ENCODE assay signal across 1 cellular context in the genomic region with DNA sequence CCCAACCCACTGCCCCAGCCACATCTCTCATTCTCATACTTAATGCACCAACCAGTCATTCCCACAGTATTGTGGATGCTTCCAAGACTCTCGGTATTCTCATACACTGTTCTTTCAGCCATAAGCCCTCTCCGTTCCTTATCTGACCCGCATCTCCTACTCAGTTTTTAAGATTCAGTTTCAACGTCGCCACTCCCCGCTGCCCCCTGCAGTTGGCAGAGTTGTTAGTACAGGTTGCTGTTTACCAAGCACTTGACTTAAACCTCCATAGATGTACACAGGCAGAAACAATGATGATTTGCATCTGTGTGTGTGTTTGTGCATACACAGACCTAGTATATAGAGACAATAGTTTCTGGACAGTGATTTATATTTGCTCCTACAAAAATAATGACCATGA.
TF ChIP-seq lines count a peak whose summit lies in the region.

No MANE protein-coding gene starts in this region.

TF ChIP-seq in GM23338, 12 proteins besides CTCF, POLR2A, EP300 and RAD21 (continued from another document):
- TF ChIP-seq, protein P1, sequence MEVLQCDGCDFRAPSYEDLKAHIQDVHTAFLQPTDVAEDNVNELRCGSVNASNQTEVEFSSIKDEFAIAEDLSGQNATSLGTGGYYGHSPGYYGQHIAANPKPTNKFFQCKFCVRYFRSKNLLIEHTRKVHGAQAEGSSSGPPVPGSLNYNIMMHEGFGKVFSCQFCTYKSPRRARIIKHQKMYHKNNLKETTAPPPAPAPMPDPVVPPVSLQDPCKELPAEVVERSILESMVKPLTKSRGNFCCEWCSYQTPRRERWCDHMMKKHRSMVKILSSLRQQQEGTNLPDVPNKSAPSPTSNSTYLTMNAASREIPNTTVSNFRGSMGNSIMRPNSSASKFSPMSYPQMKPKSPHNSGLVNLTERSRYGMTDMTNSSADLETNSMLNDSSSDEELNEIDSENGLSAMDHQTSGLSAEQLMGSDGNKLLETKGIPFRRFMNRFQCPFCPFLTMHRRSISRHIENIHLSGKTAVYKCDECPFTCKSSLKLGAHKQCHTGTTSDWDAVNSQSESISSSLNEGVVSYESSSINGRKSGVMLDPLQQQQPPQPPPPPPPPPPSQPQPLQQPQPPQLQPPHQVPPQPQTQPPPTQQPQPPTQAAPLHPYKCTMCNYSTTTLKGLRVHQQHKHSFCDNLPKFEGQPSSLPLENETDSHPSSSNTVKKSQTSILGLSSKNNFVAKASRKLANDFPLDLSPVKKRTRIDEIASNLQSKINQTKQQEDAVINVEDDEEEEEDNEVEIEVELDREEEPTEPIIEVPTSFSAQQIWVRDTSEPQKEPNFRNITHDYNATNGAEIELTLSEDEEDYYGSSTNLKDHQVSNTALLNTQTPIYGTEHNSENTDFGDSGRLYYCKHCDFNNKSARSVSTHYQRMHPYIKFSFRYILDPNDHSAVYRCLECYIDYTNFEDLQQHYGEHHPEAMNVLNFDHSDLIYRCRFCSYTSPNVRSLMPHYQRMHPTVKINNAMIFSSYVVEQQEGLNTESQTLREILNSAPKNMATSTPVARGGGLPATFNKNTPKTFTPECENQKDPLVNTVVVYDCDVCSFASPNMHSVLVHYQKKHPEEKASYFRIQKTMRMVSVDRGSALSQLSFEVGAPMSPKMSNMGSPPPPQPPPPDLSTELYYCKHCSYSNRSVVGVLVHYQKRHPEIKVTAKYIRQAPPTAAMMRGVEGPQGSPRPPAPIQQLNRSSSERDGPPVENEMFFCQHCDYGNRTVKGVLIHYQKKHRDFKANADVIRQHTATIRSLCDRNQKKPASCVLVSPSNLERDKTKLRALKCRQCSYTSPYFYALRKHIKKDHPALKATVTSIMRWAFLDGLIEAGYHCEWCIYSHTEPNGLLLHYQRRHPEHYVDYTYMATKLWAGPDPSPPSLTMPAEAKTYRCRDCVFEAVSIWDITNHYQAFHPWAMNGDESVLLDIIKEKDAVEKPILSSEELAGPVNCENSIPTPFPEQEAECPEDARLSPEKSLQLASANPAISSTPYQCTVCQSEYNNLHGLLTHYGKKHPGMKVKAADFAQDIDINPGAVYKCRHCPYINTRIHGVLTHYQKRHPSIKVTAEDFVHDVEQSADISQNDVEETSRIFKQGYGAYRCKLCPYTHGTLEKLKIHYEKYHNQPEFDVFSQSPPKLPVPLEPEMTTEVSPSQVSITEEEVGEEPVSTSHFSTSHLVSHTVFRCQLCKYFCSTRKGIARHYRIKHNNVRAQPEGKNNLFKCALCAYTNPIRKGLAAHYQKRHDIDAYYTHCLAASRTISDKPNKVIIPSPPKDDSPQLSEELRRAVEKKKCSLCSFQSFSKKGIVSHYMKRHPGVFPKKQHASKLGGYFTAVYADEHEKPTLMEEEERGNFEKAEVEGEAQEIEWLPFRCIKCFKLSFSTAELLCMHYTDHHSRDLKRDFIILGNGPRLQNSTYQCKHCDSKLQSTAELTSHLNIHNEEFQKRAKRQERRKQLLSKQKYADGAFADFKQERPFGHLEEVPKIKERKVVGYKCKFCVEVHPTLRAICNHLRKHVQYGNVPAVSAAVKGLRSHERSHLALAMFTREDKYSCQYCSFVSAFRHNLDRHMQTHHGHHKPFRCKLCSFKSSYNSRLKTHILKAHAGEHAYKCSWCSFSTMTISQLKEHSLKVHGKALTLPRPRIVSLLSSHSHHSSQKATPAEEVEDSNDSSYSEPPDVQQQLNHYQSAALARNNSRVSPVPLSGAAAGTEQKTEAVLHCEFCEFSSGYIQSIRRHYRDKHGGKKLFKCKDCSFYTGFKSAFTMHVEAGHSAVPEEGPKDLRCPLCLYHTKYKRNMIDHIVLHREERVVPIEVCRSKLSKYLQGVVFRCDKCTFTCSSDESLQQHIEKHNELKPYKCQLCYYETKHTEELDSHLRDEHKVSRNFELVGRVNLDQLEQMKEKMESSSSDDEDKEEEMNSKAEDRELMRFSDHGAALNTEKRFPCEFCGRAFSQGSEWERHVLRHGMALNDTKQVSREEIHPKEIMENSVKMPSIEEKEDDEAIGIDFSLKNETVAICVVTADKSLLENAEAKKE (CRISPR knock-in tag; IDR thresholded peaks at IDR 0.05): no peak
- TF ChIP-seq, protein P2, sequence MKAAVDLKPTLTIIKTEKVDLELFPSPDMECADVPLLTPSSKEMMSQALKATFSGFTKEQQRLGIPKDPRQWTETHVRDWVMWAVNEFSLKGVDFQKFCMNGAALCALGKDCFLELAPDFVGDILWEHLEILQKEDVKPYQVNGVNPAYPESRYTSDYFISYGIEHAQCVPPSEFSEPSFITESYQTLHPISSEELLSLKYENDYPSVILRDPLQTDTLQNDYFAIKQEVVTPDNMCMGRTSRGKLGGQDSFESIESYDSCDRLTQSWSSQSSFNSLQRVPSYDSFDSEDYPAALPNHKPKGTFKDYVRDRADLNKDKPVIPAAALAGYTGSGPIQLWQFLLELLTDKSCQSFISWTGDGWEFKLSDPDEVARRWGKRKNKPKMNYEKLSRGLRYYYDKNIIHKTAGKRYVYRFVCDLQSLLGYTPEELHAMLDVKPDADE (IDR thresholded peaks at IDR 0.05): no peak
